10 cellular contexts compared by ENCODE assay signal in genomic region chr5:15819617-15820016, GRCh38.
"Had no signal": no experiment of that assay in that cellular context is flagged by ENCODE, and none has a peak within 500 bp of the region (broad histone marks: within the 10 kb centered on the region; RNA-seq: fewer than 3 reads in every experiment).

No MANE protein-coding gene starts in this region.

- H3K4me2 ChIP-seq: GM23338 had no signal

- H3K9me3 Mint-ChIP-seq: HFFc6 had no signal

- H3K27ac ChIP-seq: GM23248 had no signal

- H2AFZ ChIP-seq: GM23248, GM23338 had no signal

- H3K4me3 ChIP-seq: GM23248, GM23338, HAP-1 had no signal

- H3K9ac ChIP-seq: GM23248 had no signal

- H3K4me1 ChIP-seq: HAP-1 had no signal

- H3K9me3 ChIP-seq: HAP-1 had no signal

- H3K4me1 Mint-ChIP-seq: GM23338, H9 had no signal

- ATAC-seq: GM23338, HCT116 had no signal

- H3K36me3 ChIP-seq: HAP-1 had no signal

- H3K4me3 Mint-ChIP-seq: GM23338, H9, HFFc6 had no signal

- DNase-seq: GM23248, GOT3, H9, HCEC 1CT, HFFc6 had no signal

- H3K27ac Mint-ChIP-seq: GM23338, H9, HFFc6 had no signal

- FAIRE-seq: H1, H54 had no signal
